ENCODE assay signal across 25 cellular contexts in the genomic region with DNA sequence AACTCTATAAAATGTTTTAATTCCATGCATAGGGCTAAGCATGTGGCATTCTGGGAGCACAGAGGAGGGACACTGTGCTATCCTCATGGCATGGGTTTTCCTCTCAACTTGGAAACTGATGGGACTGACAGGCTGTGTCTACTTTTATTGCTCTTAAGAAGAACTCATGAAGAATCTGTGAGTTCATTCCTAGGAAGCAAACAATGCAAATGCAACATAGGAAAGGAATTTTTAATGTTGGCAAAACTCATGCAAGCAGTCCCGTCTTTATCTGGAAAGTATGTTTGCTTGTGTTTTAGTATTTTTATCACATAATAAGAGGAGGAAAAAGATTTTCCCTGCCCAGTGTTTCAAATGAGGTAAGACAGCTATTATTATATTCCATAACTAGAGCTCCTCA.
"Had no signal": no experiment of that assay in that cellular context is flagged by ENCODE, and none has a peak within 500 bp of the region (broad histone marks: within the 10 kb centered on the region; RNA-seq: fewer than 3 reads in every experiment).

No MANE protein-coding gene starts in this region.

- H3K27ac ChIP-seq: ascending aorta, breast epithelium, cardiac muscle cell, colonic mucosa, epithelial cell of prostate, esophagus squamous epithelium, gastroesophageal sphincter had no signal

- H3K4me1 ChIP-seq: ascending aorta, breast epithelium, colonic mucosa, esophagus squamous epithelium, gastroesophageal sphincter had no signal

- H3K9me3 ChIP-seq: ascending aorta, breast epithelium, colonic mucosa, esophagus squamous epithelium, gastroesophageal sphincter had no signal

- H3K27me3 ChIP-seq: ascending aorta, breast epithelium, cardiac muscle cell, colonic mucosa, esophagus squamous epithelium had no signal

- DNase-seq: activated CD4-positive, alpha-beta memory T cell treated with anti-CD3 and anti-CD28 coated beads for 36 hours; activated CD4-positive, alpha-beta T cell treated with anti-CD3 and anti-CD28 coated beads for 36 hours; activated CD4-positive, alpha-beta T cell treated with anti-CD3 and anti-CD28 coated beads, Interleukin-2, amount 10 ng/mL, durations not matched to agents 24 days and 14 days; activated CD4-positive, CD25-positive, alpha-beta regulatory T cell; activated CD4-positive, CD25-positive, alpha-beta regulatory T cell treated with anti-CD3 and anti-CD28 coated beads, Interleukin-2, amount 50 U/mL, for 72 hours; activated CD8-positive, alpha-beta memory T cell treated with anti-CD3 and anti-CD28 coated beads, Interleukin-2, amount 10 ng/mL, durations not matched to agents 7 days and 5 days; activated CD8-positive, alpha-beta memory T cell treated with anti-CD3 and anti-CD28 coated beads, Interleukin-2, amount 50 U/mL, for 4 hours; activated CD8-positive, alpha-beta T cell treated with anti-CD3 and anti-CD28 coated beads, Interleukin-2, amount 10 ng/mL, durations not matched to agents 7 days and 5 days; activated effector memory CD4-positive, alpha-beta T cell treated with anti-CD3 and anti-CD28 coated beads, Interleukin-2, amount 50 U/mL, for 16 hours; activated naive CD4-positive, alpha-beta T cell treated with anti-CD3 and anti-CD28 coated beads for 36 hours; activated naive CD8-positive, alpha-beta T cell treated with anti-CD3 and anti-CD28 coated beads for 36 hours; activated naive CD8-positive, alpha-beta T cell treated with anti-CD3 and anti-CD28 coated beads, Interleukin-2, amount 50 U/mL, for 24 hours; activated T-cell treated with anti-CD3 and anti-CD28 coated beads, Interleukin-2, amount 50 U/mL, for 1 hour; activated T-cell treated with anti-CD3 and anti-CD28 coated beads, Interleukin-2, amount 50 U/mL, for 48 hours; central memory CD4-positive, alpha-beta T cell; cerebellar nuclear complex; colonic mucosa; effector CD8-positive, alpha-beta T cell; esophagus squamous epithelium; foreskin melanocyte had no signal

- H3K4me3 ChIP-seq: ascending aorta, breast epithelium, cardiac muscle cell, colonic mucosa, esophagus squamous epithelium, gastroesophageal sphincter had no signal

- H3K36me3 ChIP-seq: ascending aorta, breast epithelium, cardiac muscle cell, colonic mucosa, esophagus squamous epithelium, gastroesophageal sphincter had no signal
